Comparison of ENCODE assay signal across 15 cellular contexts in genomic region chr13:46683879-46684278, GRCh38.
DNase-seq lines count a peak whose midpoint lies in the region; ATAC-seq and TF ChIP-seq lines count a peak whose summit lies in the region.
"Had no signal": no experiment of that assay in that cellular context is flagged by ENCODE, and none has a peak within 500 bp of the region (broad histone marks: within the 10 kb centered on the region; RNA-seq: fewer than 3 reads in every experiment).

No MANE protein-coding gene starts in this region.

- no peak for TF ChIP-seq CTCF in natural killer cell (IDR thresholded peaks at IDR 0.05)
- TF ChIP-seq CTCF in right lobe of liver (IDR thresholded peaks at IDR 0.05): no peak
- TF ChIP-seq CTCF in uterus (IDR thresholded peaks at IDR 0.05): no peak

- 41% methylated on average over 1 of the region's 1 CpG for WGBS in right lobe of liver (ENCODE audit: insufficient coverage, low coverage, low lambda C conversion rate, missing lambda C conversion rate)

- peak overlapping the region; percentile 56 to 68 (median 67) for H3K27ac ChIP-seq in right lobe of liver
- H3K27ac ChIP-seq in uterus: peak overlapping the region; percentile 54 to 66
- H3K27ac ChIP-seq: pancreas, PC-9 had no signal

- H3K36me3 ChIP-seq in right lobe of liver: no peaks in the 10 kb centered on the region
- H3K36me3 ChIP-seq in uterus: no peaks in the 10 kb centered on the region
- H3K36me3 ChIP-seq: pancreas had no signal

- H3K27ac Mint-ChIP-seq in natural killer cell treated with Interleukin-12 subunit alpha and Interleukin-12 subunit beta and Interleukin-15 and Interleukin-18, amount 100 ng/mL, for 72 hours: peak overlapping the region in 1 of 2 donors; percentile 43
- peak overlapping the region in 1 of 2 donors; percentile 49 for H3K27ac Mint-ChIP-seq in natural killer cell
- H3K27ac Mint-ChIP-seq: T-helper 17 cell had no signal

- no peak for TF ChIP-seq POLR2A in right lobe of liver (IDR thresholded peaks at IDR 0.05)
- TF ChIP-seq POLR2A in uterus (IDR thresholded peaks at IDR 0.05): no peak

- H3K36me3 Mint-ChIP-seq in natural killer cell treated with Interleukin-12 subunit alpha and Interleukin-12 subunit beta and Interleukin-15 and Interleukin-18, amount 100 ng/mL, for 72 hours: peaks cover 5% of the 10 kb centered on the region
- no peaks in the 10 kb centered on the region for H3K36me3 Mint-ChIP-seq in natural killer cell

- H3K4me3 Mint-ChIP-seq in natural killer cell treated with Interleukin-12 subunit alpha and Interleukin-12 subunit beta and Interleukin-15 and Interleukin-18, amount 100 ng/mL, for 72 hours: peak overlapping the region; percentile 24
- no peak overlapping the region for H3K4me3 Mint-ChIP-seq in natural killer cell
- H3K4me3 Mint-ChIP-seq: T-helper 17 cell had no signal

- no peaks in the 10 kb centered on the region for H3K9me3 Mint-ChIP-seq in natural killer cell treated with Interleukin-12 subunit alpha and Interleukin-12 subunit beta and Interleukin-15 and Interleukin-18, amount 100 ng/mL, for 72 hours
- H3K9me3 Mint-ChIP-seq in natural killer cell: no peaks in the 10 kb centered on the region

- no peaks in the 10 kb centered on the region for H3K27me3 Mint-ChIP-seq in natural killer cell treated with Interleukin-12 subunit alpha and Interleukin-12 subunit beta and Interleukin-15 and Interleukin-18, amount 100 ng/mL, for 72 hours
- H3K27me3 Mint-ChIP-seq in natural killer cell (ENCODE audit: low read depth in 2 of 2): no peaks in the 10 kb centered on the region
- H3K27me3 Mint-ChIP-seq: T-helper 17 cell had no signal

- H3K27me3 ChIP-seq in right lobe of liver: no peaks in the 10 kb centered on the region
- no peaks in the 10 kb centered on the region for H3K27me3 ChIP-seq in uterus
- H3K27me3 ChIP-seq: pancreas had no signal

- ATAC-seq in natural killer cell treated with Interleukin-12 subunit alpha and Interleukin-12 subunit beta and Interleukin-15 and Interleukin-18, amount 100 ng/mL, for 72 hours: no peak
- ATAC-seq in natural killer cell (no peak), right lobe of liver (no peak)
- ATAC-seq: pancreas, T-helper 17 cell had no signal

- intact Hi-C loops in natural killer cell (cut with micrococcal nuclease): no loop called here
- intact Hi-C loops in right lobe of liver (cut with DNase I): no loop called here
- intact Hi-C loops in uterus (cut with DNase I; ENCODE audit: low total_unique reads): no loop called here

- H3K4me3 ChIP-seq in right lobe of liver (peak overlapping the region in 1 of 3 donors; percentile 7), uterus (no peak overlapping the region)
- H3K4me3 ChIP-seq: pancreas, PC-9 had no signal

- H3K9me3 ChIP-seq in right lobe of liver (no peaks in the 10 kb centered on the region), uterus (no peaks in the 10 kb centered on the region)
- H3K9me3 ChIP-seq: pancreas had no signal

- peaks cover 9 to 16% of the 10 kb centered on the region in 2 donors for H3K4me1 Mint-ChIP-seq in natural killer cell treated with Interleukin-12 subunit alpha and Interleukin-12 subunit beta and Interleukin-15 and Interleukin-18, amount 100 ng/mL, for 72 hours (ENCODE audit: low read depth in 2 of 2)
- H3K4me1 Mint-ChIP-seq in natural killer cell: peaks cover 10 to 15% of the 10 kb centered on the region in 2 donors

- peaks cover 0 to 73% (median 9%) of the 10 kb centered on the region in 4 donors for H3K4me1 ChIP-seq in right lobe of liver
- H3K4me1 ChIP-seq in uterus: peaks cover 0 to 5% of the 10 kb centered on the region in 2 donors

- no peak for DNase-seq in natural killer cell treated with Interleukin-12 subunit alpha and Interleukin-12 subunit beta and Interleukin-15 and Interleukin-18, amount 100 ng/mL, for 72 hours (ENCODE audit: low spot score)
- DNase-seq in natural killer cell: no peak
- DNase-seq in amniotic epithelial cell (ENCODE audit: low read depth): peak; percentile 53
- DNase-seq in right lobe of liver: no peak
- no peak for DNase-seq in uterus
- DNase-seq in NOMO-1 treated with dmso at 0.1 percent for 144 hours (lab: John Stamatoyannopoulos, UW; ENCODE audit: unreplicated experiment): no peak
- no peak for DNase-seq in SKM-1 treated with dmso at 0.1 percent for 144 hours (lab: John Stamatoyannopoulos, UW; ENCODE audit: unreplicated experiment)
- DNase-seq in AG08396 (ENCODE audit: low spot score): no peak
- DNase-seq: activated CD4-positive, alpha-beta T cell treated with anti-CD3 and anti-CD28 coated beads, Interleukin-2, amount 50 U/mL, for 4 hours; activated effector memory CD4-positive, alpha-beta T cell treated with anti-CD3 and anti-CD28 coated beads, Interleukin-2, amount 50 U/mL, for 16 hours; NCI-H1092 treated with DMSO at 0.1 percent for 48 hours; NCI-H345; pancreas; PC-9; T-helper 17 cell had no signal
